8 cellular contexts compared by ENCODE assay signal in the genomic region with DNA sequence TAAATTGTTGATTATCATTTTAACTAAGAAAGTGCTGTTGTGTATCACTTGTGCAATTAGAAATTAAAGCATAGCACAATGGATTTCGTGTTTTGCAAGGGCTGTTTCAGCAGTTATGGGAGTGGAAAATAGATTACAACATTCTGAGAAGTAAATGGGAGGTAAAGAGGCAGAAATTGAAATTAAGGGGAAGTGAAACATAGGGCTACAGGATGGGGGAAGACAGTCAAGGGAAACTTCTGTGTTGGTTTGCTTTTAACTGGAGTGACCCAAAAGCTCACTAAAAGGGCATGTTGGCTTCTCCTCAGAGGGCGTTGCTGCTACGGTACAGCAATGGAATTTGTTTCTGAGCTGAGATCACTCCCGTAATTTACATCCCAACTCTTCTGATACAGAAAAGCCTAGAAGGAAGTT.
A peak's percentile ranks its signal among the peaks of the same experiment; 100 is the strongest.
DNase-seq lines count a peak whose midpoint lies in the region; ATAC-seq and TF ChIP-seq lines count a peak whose summit lies in the region.

No MANE protein-coding gene starts in this region.

- no peaks in the 10 kb centered on the region for H3K36me3 ChIP-seq in mesenchymal stem cell (ENCODE audit: control insufficient read depth in 1 of 2, insufficient read depth in 2 of 2, low read depth in 1 of 2, low read length in 2 of 2)

- H3K4ac ChIP-seq in mesenchymal stem cell (ENCODE audit: low read depth in 1 of 2, low read length in 2 of 2): no peak overlapping the region

- no peak overlapping the region for H3K14ac ChIP-seq in mesenchymal stem cell (ENCODE audit: low read length in 2 of 2)

- DNase-seq in GM13976 (ENCODE audit: low spot score) (peak; percentile 60), SKM-1 (lab: John Stamatoyannopoulos, UW; ENCODE audit: unreplicated experiment) (peak; percentile 92), mesenchymal stem cell (no peak), NCI-H748 treated with DMSO at 0.1 percent for 48 hours (lab: John Stamatoyannopoulos, UW) (no peak)
- no peak for DNase-seq in stimulated activated effector memory CD8-positive, alpha-beta T cell treated with anti-CD3 and anti-CD28 coated beads, Interleukin-12 subunit alpha, Interleukin-12 subunit beta, amount 100 ng/mL, for 72 hours (ENCODE audit: low spot score in 2 of 2)
- no peak for DNase-seq in activated CD4-positive, alpha-beta memory T cell treated with anti-CD3 and anti-CD28 coated beads for 36 hours
- DNase-seq in activated CD8-positive, alpha-beta T cell treated with anti-CD3 and anti-CD28 coated beads for 36 hours: no peak

- H3K18ac ChIP-seq in mesenchymal stem cell (ENCODE audit: low read depth in 1 of 2, low read length in 2 of 2): no peak overlapping the region

- no peak overlapping the region for H2AFZ ChIP-seq in mesenchymal stem cell (ENCODE audit: low read depth, low read length)

- H4K91ac ChIP-seq in mesenchymal stem cell (ENCODE audit: low read length): no peak overlapping the region

- peaks cover 3% of the 10 kb centered on the region for H3K4me1 ChIP-seq in mesenchymal stem cell (ENCODE audit: control insufficient read depth, insufficient read depth, low read depth, low read length)

- H3K4me1 Mint-ChIP-seq in stimulated activated effector memory CD8-positive, alpha-beta T cell treated with anti-CD3 and anti-CD28 coated beads, Interleukin-12 subunit alpha, Interleukin-12 subunit beta, amount 100 ng/mL, for 72 hours: peaks cover 16% of the 10 kb centered on the region
- peaks cover 21% of the 10 kb centered on the region for H3K4me1 Mint-ChIP-seq in activated CD4-positive, alpha-beta memory T cell treated with anti-CD3 and anti-CD28 coated beads for 36 hours (ENCODE audit: low read depth)
- peaks cover 18% of the 10 kb centered on the region for H3K4me1 Mint-ChIP-seq in activated CD8-positive, alpha-beta T cell treated with anti-CD3 and anti-CD28 coated beads for 36 hours (ENCODE audit: low read depth)

- POLR2A ChIA-PET in activated CD4-positive, alpha-beta memory T cell treated with anti-CD3 and anti-CD28 coated beads for 36 hours (lab: Charles Lee): no interaction called here
- POLR2A ChIA-PET in activated CD8-positive, alpha-beta T cell treated with anti-CD3 and anti-CD28 coated beads for 36 hours (lab: Charles Lee): no interaction called here

- no peak overlapping the region for H3K4me2 ChIP-seq in mesenchymal stem cell (ENCODE audit: low read length, poor library complexity, severe bottlenecking)

- no peaks in the 10 kb centered on the region for H3K79me1 ChIP-seq in mesenchymal stem cell (replicated peaks; ENCODE audit: low read length, poor library complexity, severe bottlenecking)

- no peaks in the 10 kb centered on the region for H3K9me3 ChIP-seq in mesenchymal stem cell (ENCODE audit: control insufficient read depth, low read length)

- H2BK5ac ChIP-seq in mesenchymal stem cell (ENCODE audit: low read depth, low read length, poor library complexity, severe bottlenecking): no peak overlapping the region

- no peaks in the 10 kb centered on the region for H3K36me3 Mint-ChIP-seq in stimulated activated effector memory CD8-positive, alpha-beta T cell treated with anti-CD3 and anti-CD28 coated beads, Interleukin-12 subunit alpha, Interleukin-12 subunit beta, amount 100 ng/mL, for 72 hours
- H3K36me3 Mint-ChIP-seq in activated CD4-positive, alpha-beta memory T cell treated with anti-CD3 and anti-CD28 coated beads for 36 hours: no peaks in the 10 kb centered on the region
- H3K36me3 Mint-ChIP-seq in activated CD8-positive, alpha-beta T cell treated with anti-CD3 and anti-CD28 coated beads for 36 hours (ENCODE audit: low read depth): no peaks in the 10 kb centered on the region

- H3K27ac Mint-ChIP-seq in stimulated activated effector memory CD8-positive, alpha-beta T cell treated with anti-CD3 and anti-CD28 coated beads, Interleukin-12 subunit alpha, Interleukin-12 subunit beta, amount 100 ng/mL, for 72 hours: no peak overlapping the region
- no peak overlapping the region for H3K27ac Mint-ChIP-seq in activated CD4-positive, alpha-beta memory T cell treated with anti-CD3 and anti-CD28 coated beads for 36 hours
- H3K27ac Mint-ChIP-seq in activated CD8-positive, alpha-beta T cell treated with anti-CD3 and anti-CD28 coated beads for 36 hours: no peak overlapping the region

- H3K27ac ChIP-seq in mesenchymal stem cell (ENCODE audit: low read length, poor library complexity, severe bottlenecking): no peak overlapping the region

- CTCF ChIA-PET in activated CD4-positive, alpha-beta memory T cell treated with anti-CD3 and anti-CD28 coated beads for 36 hours (lab: Charles Lee): no interaction called here
- CTCF ChIA-PET in activated CD8-positive, alpha-beta T cell treated with anti-CD3 and anti-CD28 coated beads for 36 hours (lab: Charles Lee): no interaction called here

- H3K9ac ChIP-seq in mesenchymal stem cell (ENCODE audit: low read length): peak overlapping the region; percentile 82

- intact Hi-C loops in activated CD4-positive, alpha-beta memory T cell treated with anti-CD3 and anti-CD28 coated beads for 36 hours (cut with micrococcal nuclease): no loop called here
- intact Hi-C loops in activated CD8-positive, alpha-beta T cell treated with anti-CD3 and anti-CD28 coated beads for 36 hours (cut with micrococcal nuclease): no loop called here

- 75% methylated on average over 3 of the region's 4 CpGs for WGBS in mesenchymal stem cell

- no peaks in the 10 kb centered on the region for H3K9me3 Mint-ChIP-seq in stimulated activated effector memory CD8-positive, alpha-beta T cell treated with anti-CD3 and anti-CD28 coated beads, Interleukin-12 subunit alpha, Interleukin-12 subunit beta, amount 100 ng/mL, for 72 hours
- no peaks in the 10 kb centered on the region for H3K9me3 Mint-ChIP-seq in activated CD4-positive, alpha-beta memory T cell treated with anti-CD3 and anti-CD28 coated beads for 36 hours
- no peaks in the 10 kb centered on the region for H3K9me3 Mint-ChIP-seq in activated CD8-positive, alpha-beta T cell treated with anti-CD3 and anti-CD28 coated beads for 36 hours

- H2AK5ac ChIP-seq in mesenchymal stem cell (ENCODE audit: low read length, severe bottlenecking): no peak overlapping the region

- no peak overlapping the region for H2BK120ac ChIP-seq in mesenchymal stem cell (ENCODE audit: low read depth, low read length)

- no peak for TF ChIP-seq CTCF in GM13976 (IDR thresholded peaks at IDR 0.05; ENCODE audit: borderline replicate concordance, control extremely low read depth, extremely low read depth, insufficient read depth, missing control alignments)
- TF ChIP-seq CTCF in activated CD8-positive, alpha-beta T cell treated with anti-CD3 and anti-CD28 coated beads for 36 hours (IDR thresholded peaks at IDR 0.05): no peak

- in situ Hi-C loops in GM13976 (cut with MboI; ENCODE audit: low sequenced_read_pairs, unreplicated experiment): loop anchor here (10.0 kb wide), 1 partner anchor 188 kb away; no protein-coding TSS in a partner anchor

- H2BK15ac ChIP-seq in mesenchymal stem cell (ENCODE audit: low read depth, poor library complexity, severe bottlenecking): no peak overlapping the region

- H3K27me3 ChIP-seq in mesenchymal stem cell (ENCODE audit: control insufficient read depth in 1 of 2, insufficient read depth in 1 of 2, low read length in 2 of 2): no peaks in the 10 kb centered on the region

- H3K23ac ChIP-seq in mesenchymal stem cell (ENCODE audit: low read length in 2 of 2): no peak overlapping the region

- ATAC-seq in HG02885 (IDR thresholded peaks at IDR 0.05; ENCODE audit: poor library complexity, unreplicated experiment): peak; percentile 56
- ATAC-seq in stimulated activated effector memory CD8-positive, alpha-beta T cell treated with anti-CD3 and anti-CD28 coated beads, Interleukin-12 subunit alpha, Interleukin-12 subunit beta, amount 100 ng/mL, for 72 hours: no peak
- ATAC-seq in activated CD8-positive, alpha-beta T cell treated with anti-CD3 and anti-CD28 coated beads for 36 hours: no peak

- no peaks in the 10 kb centered on the region for H3K27me3 Mint-ChIP-seq in activated CD4-positive, alpha-beta memory T cell treated with anti-CD3 and anti-CD28 coated beads for 36 hours
- H3K27me3 Mint-ChIP-seq in activated CD8-positive, alpha-beta T cell treated with anti-CD3 and anti-CD28 coated beads for 36 hours: no peaks in the 10 kb centered on the region

- H4K8ac ChIP-seq in mesenchymal stem cell (ENCODE audit: low read length): no peak overlapping the region

- no peak overlapping the region for H3K4me3 ChIP-seq in mesenchymal stem cell (ENCODE audit: insufficient read depth in 1 of 2, low read depth in 1 of 2, low read length in 2 of 2)

- peak overlapping the region in 1 of 2 experiments; percentile 10 for H2BK12ac ChIP-seq in mesenchymal stem cell (ENCODE audit: low read length in 2 of 2)

- no peak overlapping the region for H3K4me3 Mint-ChIP-seq in stimulated activated effector memory CD8-positive, alpha-beta T cell treated with anti-CD3 and anti-CD28 coated beads, Interleukin-12 subunit alpha, Interleukin-12 subunit beta, amount 100 ng/mL, for 72 hours
- no peak overlapping the region for H3K4me3 Mint-ChIP-seq in activated CD4-positive, alpha-beta memory T cell treated with anti-CD3 and anti-CD28 coated beads for 36 hours
- no peak overlapping the region for H3K4me3 Mint-ChIP-seq in activated CD8-positive, alpha-beta T cell treated with anti-CD3 and anti-CD28 coated beads for 36 hours

Comparison
In these comparisons a context has a peak if more than half of its experiments do, and no peak if none do; other contexts are left out.
1. DNase-seq: peak in GM13976 (single experiment) and SKM-1 (single experiment); none in mesenchymal stem cell (single experiment), NCI-H748 treated with DMSO at 0.1 percent for 48 hours (single experiment), stimulated activated effector memory CD8-positive, alpha-beta T cell treated with anti-CD3 and anti-CD28 coated beads, Interleukin-12 subunit alpha, Interleukin-12 subunit beta, amount 100 ng/mL, for 72 hours (0 of 2), activated CD4-positive, alpha-beta memory T cell treated with anti-CD3 and anti-CD28 coated beads for 36 hours (single experiment) and activated CD8-positive, alpha-beta T cell treated with anti-CD3 and anti-CD28 coated beads for 36 hours (single experiment).